Comparison of ENCODE assay signal across 18 cellular contexts in genomic region chrX:4379071-4379470, GRCh38.
"Had no signal": no experiment of that assay in that cellular context is flagged by ENCODE, and none has a peak within 500 bp of the region (broad histone marks: within the 10 kb centered on the region; RNA-seq: fewer than 3 reads in every experiment).

No MANE protein-coding gene starts in this region.

- H3K36me3 ChIP-seq: right atrium auricular region, stomach, upper lobe of right lung had no signal

- H3K27me3 Mint-ChIP-seq: activated CD4-positive, alpha-beta T cell treated with anti-CD3 and anti-CD28 coated beads, Interleukin-2, amount 10 ng/mL, durations not matched to agents 24 days and 14 days; activated CD8-positive, alpha-beta T cell treated with anti-CD3 and anti-CD28 coated beads for 36 hours; activated naive CD4-positive, alpha-beta T cell treated with anti-CD3 and anti-CD28 coated beads, Interleukin-2, amount 10 ng/mL, durations not matched to agents 7 days and 5 days; activated naive CD8-positive, alpha-beta T cell treated with anti-CD3 and anti-CD28 coated beads, Interleukin-2, amount 50 U/mL, for 24 hours; activated T-cell treated with anti-CD3 and anti-CD28 coated beads, Interleukin-2, amount 50 U/mL, for 24 hours; naive B cell had no signal

- H3K4me3 ChIP-seq: coronary artery, lung, right atrium auricular region, stomach, testis, upper lobe of right lung had no signal

- H3K9me3 ChIP-seq: testis, upper lobe of right lung had no signal

- H3K27ac Mint-ChIP-seq: activated CD4-positive, alpha-beta T cell treated with anti-CD3 and anti-CD28 coated beads, Interleukin-2, amount 10 ng/mL, durations not matched to agents 24 days and 14 days; activated CD8-positive, alpha-beta T cell treated with anti-CD3 and anti-CD28 coated beads for 36 hours; activated naive CD4-positive, alpha-beta T cell treated with anti-CD3 and anti-CD28 coated beads, Interleukin-2, amount 10 ng/mL, durations not matched to agents 7 days and 5 days; activated naive CD8-positive, alpha-beta T cell treated with anti-CD3 and anti-CD28 coated beads, Interleukin-2, amount 50 U/mL, for 24 hours; activated T-cell treated with anti-CD3 and anti-CD28 coated beads, Interleukin-2, amount 50 U/mL, for 24 hours; activated T-helper 2 cell treated with anti-CD3 and anti-CD28 coated beads, Interferon-gamma antibody, Interleukin-2, Interleukin-4, amounts not matched to agents 10 μg/mL and 5 μg/mL and 100 μg/mL, durations not matched to agents 14 hours and 24 hours and 36 hours; brain; naive B cell had no signal

- H3K4me1 Mint-ChIP-seq: activated CD4-positive, alpha-beta T cell treated with anti-CD3 and anti-CD28 coated beads, Interleukin-2, amount 10 ng/mL, durations not matched to agents 24 days and 14 days; activated naive CD4-positive, alpha-beta T cell treated with anti-CD3 and anti-CD28 coated beads, Interleukin-2, amount 10 ng/mL, durations not matched to agents 7 days and 5 days; activated naive CD8-positive, alpha-beta T cell treated with anti-CD3 and anti-CD28 coated beads, Interleukin-2, amount 50 U/mL, for 24 hours; naive B cell; neural crest cell had no signal

- H3K27me3 ChIP-seq: right atrium auricular region, stomach, testis, upper lobe of right lung had no signal

- H3K27ac ChIP-seq: coronary artery, right atrium auricular region, stomach, testis, upper lobe of right lung had no signal

- H3K4me1 ChIP-seq: right atrium auricular region, stomach, testis, upper lobe of right lung had no signal

- H3K9me3 Mint-ChIP-seq: activated naive CD8-positive, alpha-beta T cell treated with anti-CD3 and anti-CD28 coated beads, Interleukin-2, amount 50 U/mL, for 24 hours had no signal

- H3K36me3 Mint-ChIP-seq: activated naive CD4-positive, alpha-beta T cell treated with anti-CD3 and anti-CD28 coated beads, Interleukin-2, amount 10 ng/mL, durations not matched to agents 7 days and 5 days; brain; naive B cell had no signal

- DNase-seq: activated CD4-positive, alpha-beta T cell treated with anti-CD3 and anti-CD28 coated beads, Interleukin-2, amount 10 ng/mL, durations not matched to agents 24 days and 14 days; activated CD8-positive, alpha-beta T cell treated with anti-CD3 and anti-CD28 coated beads for 36 hours; activated naive CD4-positive, alpha-beta T cell treated with anti-CD3 and anti-CD28 coated beads, Interleukin-2, amount 10 ng/mL, durations not matched to agents 7 days and 5 days; activated naive CD8-positive, alpha-beta T cell treated with anti-CD3 and anti-CD28 coated beads, Interleukin-2, amount 50 U/mL, for 24 hours; activated T-cell treated with anti-CD3 and anti-CD28 coated beads, Interleukin-2, amount 50 U/mL, for 24 hours; anterior cingulate cortex; naive B cell; stomach; T-helper 1 cell; T-helper 9 cell; testis; upper lobe of right lung had no signal

- H3K4me3 Mint-ChIP-seq: activated CD4-positive, alpha-beta T cell treated with anti-CD3 and anti-CD28 coated beads, Interleukin-2, amount 10 ng/mL, durations not matched to agents 24 days and 14 days; activated CD8-positive, alpha-beta T cell treated with anti-CD3 and anti-CD28 coated beads for 36 hours; activated naive CD4-positive, alpha-beta T cell treated with anti-CD3 and anti-CD28 coated beads, Interleukin-2, amount 10 ng/mL, durations not matched to agents 7 days and 5 days; activated naive CD8-positive, alpha-beta T cell treated with anti-CD3 and anti-CD28 coated beads, Interleukin-2, amount 50 U/mL, for 24 hours; activated T-cell treated with anti-CD3 and anti-CD28 coated beads, Interleukin-2, amount 50 U/mL, for 24 hours; brain; naive B cell; neural crest cell had no signal

- ATAC-seq: activated CD8-positive, alpha-beta T cell treated with anti-CD3 and anti-CD28 coated beads for 36 hours; activated naive CD8-positive, alpha-beta T cell treated with anti-CD3 and anti-CD28 coated beads, Interleukin-2, amount 50 U/mL, for 24 hours; upper lobe of right lung had no signal
